In the genomic region with DNA sequence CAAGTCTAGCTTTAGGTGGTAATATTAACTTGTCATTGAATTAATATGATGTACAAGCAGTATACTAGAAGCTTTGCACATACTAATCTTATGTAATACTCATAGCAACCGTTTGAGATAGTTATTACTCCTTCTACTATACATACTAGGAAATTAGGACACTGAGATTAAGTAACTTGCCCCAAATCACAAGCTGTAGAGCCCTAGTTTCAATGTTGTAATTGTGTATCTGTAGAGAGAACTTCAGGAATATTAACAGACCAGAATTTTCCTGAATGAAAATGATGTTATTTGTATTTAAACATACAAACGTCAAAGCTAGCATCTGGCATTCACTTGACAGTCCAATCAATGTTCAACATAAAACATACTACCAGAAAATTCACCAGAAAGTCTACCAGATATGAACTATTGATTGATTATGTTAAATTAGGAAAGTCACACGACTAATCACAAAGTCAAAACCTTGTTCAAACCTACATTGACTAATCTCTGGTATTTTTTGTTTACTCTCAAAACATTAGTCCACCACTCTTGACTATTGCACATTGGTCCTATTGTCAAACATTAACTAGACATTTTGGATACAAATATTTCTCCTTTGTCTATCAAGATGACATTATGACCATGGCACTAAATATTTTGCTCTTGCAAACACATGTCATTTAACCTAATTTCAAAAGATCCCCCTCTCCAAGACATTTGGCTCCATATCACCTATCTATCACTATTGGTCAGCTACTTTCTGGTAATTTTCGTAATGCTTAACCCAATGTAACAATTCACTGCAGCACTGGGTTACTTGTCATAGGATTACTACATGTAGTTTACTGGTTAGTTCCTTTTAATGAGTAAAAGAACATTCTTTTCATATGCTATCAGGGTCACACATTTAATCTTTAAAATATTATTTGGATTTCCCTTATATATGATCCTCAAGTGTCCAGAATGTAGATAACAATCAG, we compare ENCODE assay signal across 19 cellular contexts.
DNase-seq lines count a peak whose midpoint lies in the region; ATAC-seq, FAIRE-seq and TF ChIP-seq lines count a peak whose summit lies in the region.
"Had no signal": no experiment of that assay in that cellular context is flagged by ENCODE, and none has a peak within 500 bp of the region (broad histone marks: within the 10 kb centered on the region; RNA-seq: fewer than 3 reads in every experiment).

No MANE protein-coding gene starts in this region.

- H3K4me2 ChIP-seq in A549, result no peak overlapping the region
- H3K4me2 ChIP-seq: BLaER1, GM23338 had no signal

- H3K9me3 Mint-ChIP-seq in naive thymus-derived CD8-positive, alpha-beta T cell, result no peaks in the 10 kb centered on the region
- H3K9me3 Mint-ChIP-seq in nephron progenitor cell, result no peaks in the 10 kb centered on the region
- H3K9me3 Mint-ChIP-seq: CD4-positive, alpha-beta memory T cell; GM23338 had no signal

- POLR2A ChIA-PET in A549 (lab: Yijun Ruan, JAX), result no interaction called here
- POLR2A ChIA-PET in naive thymus-derived CD8-positive, alpha-beta T cell (lab: Charles Lee), result no interaction called here

- H3K27ac ChIP-seq in A549, result no peak overlapping the region
- H3K27ac ChIP-seq in liver (ENCODE audit: low read depth in 1 of 2, low read length in 2 of 2), result no peak overlapping the region
- H3K27ac ChIP-seq: 22Rv1, BLaER1 had no signal

- H3K9me3 ChIP-seq in A549 (no peaks in the 10 kb centered on the region), liver (ENCODE audit: control insufficient read depth in 4 of 4, low read length in 3 of 4) (no peaks in the 10 kb centered on the region)
- H3K9me3 ChIP-seq: BLaER1 had no signal

- TF ChIP-seq CTCF in A549 (IDR thresholded peaks at IDR 0.05), result no peak
- no peak for TF ChIP-seq CTCF in liver (IDR thresholded peaks at IDR 0.05; ENCODE audit: low read depth, low read length, missing input control)
- no peak for TF ChIP-seq CTCF in nephron progenitor cell (IDR thresholded peaks at IDR 0.05)

- no peak overlapping the region for H3K4me3 ChIP-seq in A549
- no peak overlapping the region for H3K4me3 ChIP-seq in liver (ENCODE audit: low read depth in 1 of 3, low read length in 3 of 3)
- H3K4me3 ChIP-seq: BLaER1, GM23338 had no signal

- H3K4me1 ChIP-seq in A549, result no peaks in the 10 kb centered on the region
- H3K4me1 ChIP-seq in liver (ENCODE audit: control insufficient read depth in 4 of 4, insufficient read depth in 4 of 4, low read length in 3 of 4), result peaks cover 0 to 13% (median 11%) of the 10 kb centered on the region in 4 donors
- H3K4me1 ChIP-seq: BLaER1 had no signal

- FAIRE-seq in A549 (lab: Jason Lieb, UNC) (peak; percentile 91), GM19239 (lab: Jason Lieb, UNC) (peak; percentile 45), islet of Langerhans (lab: Jason Lieb, UNC) (peak; percentile 30)
- FAIRE-seq: GM12892, GM18507, H54 had no signal

- H3K27ac Mint-ChIP-seq in naive thymus-derived CD8-positive, alpha-beta T cell, result no peak overlapping the region
- H3K27ac Mint-ChIP-seq in nephron progenitor cell, result no peak overlapping the region
- H3K27ac Mint-ChIP-seq: CD14-positive monocyte; CD4-positive, alpha-beta memory T cell; GM23338 had no signal

- H3K9ac ChIP-seq in liver (ENCODE audit: low read depth in 1 of 2, low read length in 2 of 2), result no peak overlapping the region
- H3K9ac ChIP-seq: BLaER1 had no signal

- no peaks in the 10 kb centered on the region for H3K4me1 Mint-ChIP-seq in naive thymus-derived CD8-positive, alpha-beta T cell
- peaks cover 38% of the 10 kb centered on the region for H3K4me1 Mint-ChIP-seq in nephron progenitor cell
- H3K4me1 Mint-ChIP-seq: CD14-positive monocyte; CD4-positive, alpha-beta memory T cell had no signal

- ATAC-seq in A549, result no peak
- ATAC-seq in HG03159 (IDR thresholded peaks at IDR 0.05; ENCODE audit: unreplicated experiment), result no peak
- no peak for ATAC-seq in naive thymus-derived CD8-positive, alpha-beta T cell
- ATAC-seq: GM23338 had no signal

- TF ChIP-seq EP300 in A549 (IDR thresholded peaks at IDR 0.05), result no peak

- TF ChIP-seq RAD21 in A549 (conservative IDR thresholded peaks at IDR 0.05 in 1 of 2, IDR thresholded peaks at IDR 0.05 in 1 of 2) (no peak), liver (IDR thresholded peaks at IDR 0.05) (no peak)

- H3K36me3 ChIP-seq in liver (ENCODE audit: control insufficient read depth in 4 of 4, insufficient read depth in 3 of 4, low read depth in 1 of 4, low read length in 3 of 4), result no peaks in the 10 kb centered on the region
- H3K36me3 ChIP-seq: BLaER1 had no signal

- H3K27me3 ChIP-seq in liver (ENCODE audit: control insufficient read depth in 4 of 4, insufficient read depth in 4 of 4, low read length in 3 of 4), result peaks cover 0 to 4% (median 1%) of the 10 kb centered on the region in 4 donors

- CTCF ChIA-PET in A549 (lab: Yijun Ruan, JAX), result no interaction called here

- DNase-seq in A549 (ENCODE audit: low read depth in 1 of 2, low spot score in 1 of 2) (no peak), GM19239 (ENCODE audit: insufficient read length, low spot score) (no peak), nephron progenitor cell (no peak), NCI-H1105 treated with DMSO at 0.1 percent for 48 hours (lab: John Stamatoyannopoulos, UW) (no peak)
- no peak for DNase-seq in naive thymus-derived CD8-positive, alpha-beta T cell
- DNase-seq: Calu3; CD4-positive, alpha-beta memory T cell; GDM1; HCEC 1CT had no signal

- H3K27me3 Mint-ChIP-seq in naive thymus-derived CD8-positive, alpha-beta T cell, result no peaks in the 10 kb centered on the region
- H3K27me3 Mint-ChIP-seq in nephron progenitor cell (ENCODE audit: low read depth, poor library complexity), result peaks cover 3% of the 10 kb centered on the region
- H3K27me3 Mint-ChIP-seq: CD4-positive, alpha-beta memory T cell had no signal

- no peaks in the 10 kb centered on the region for H3K36me3 Mint-ChIP-seq in naive thymus-derived CD8-positive, alpha-beta T cell
- H3K36me3 Mint-ChIP-seq in nephron progenitor cell (ENCODE audit: low read depth), result peaks cover 24% of the 10 kb centered on the region
- H3K36me3 Mint-ChIP-seq: CD14-positive monocyte; CD4-positive, alpha-beta memory T cell had no signal

- 3% methylated on average over 4 of the region's 4 CpGs for WGBS in A549 (ENCODE audit: missing lambda C conversion rate)
- WGBS in liver, result 29% methylated on average over 4 of the region's 4 CpGs

- H3K4me3 Mint-ChIP-seq in naive thymus-derived CD8-positive, alpha-beta T cell, result no peak overlapping the region
- H3K4me3 Mint-ChIP-seq in nephron progenitor cell, result no peak overlapping the region
- H3K4me3 Mint-ChIP-seq: CD14-positive monocyte; CD4-positive, alpha-beta memory T cell; GM23338 had no signal

- TF ChIP-seq POLR2A in A549 (IDR thresholded peaks at IDR 0.05; ENCODE audit: low read length), result no peak

TF ChIP-seq in A549, 52 proteins besides CTCF, POLR2A, EP300 and RAD21 (continues in another document):
- no peak for TF ChIP-seq CEBPB (IDR thresholded peaks at IDR 0.05)
- TF ChIP-seq KDM5A (IDR thresholded peaks at IDR 0.05), result no peak
- TF ChIP-seq MAZ (IDR thresholded peaks at IDR 0.05; ENCODE audit: borderline replicate concordance, low read depth, low read length), result no peak
- TF ChIP-seq, protein P1, sequence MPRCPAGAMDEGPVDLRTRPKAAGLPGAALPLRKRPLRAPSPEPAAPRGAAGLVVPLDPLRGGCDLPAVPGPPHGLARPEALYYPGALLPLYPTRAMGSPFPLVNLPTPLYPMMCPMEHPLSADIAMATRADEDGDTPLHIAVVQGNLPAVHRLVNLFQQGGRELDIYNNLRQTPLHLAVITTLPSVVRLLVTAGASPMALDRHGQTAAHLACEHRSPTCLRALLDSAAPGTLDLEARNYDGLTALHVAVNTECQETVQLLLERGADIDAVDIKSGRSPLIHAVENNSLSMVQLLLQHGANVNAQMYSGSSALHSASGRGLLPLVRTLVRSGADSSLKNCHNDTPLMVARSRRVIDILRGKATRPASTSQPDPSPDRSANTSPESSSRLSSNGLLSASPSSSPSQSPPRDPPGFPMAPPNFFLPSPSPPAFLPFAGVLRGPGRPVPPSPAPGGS (IDR thresholded peaks at IDR 0.05), result no peak
- no peak for TF ChIP-seq EHMT2 (IDR thresholded peaks at IDR 0.05; ENCODE audit: low read depth)
- TF ChIP-seq HOXA7 (CRISPR knock-in tag; IDR thresholded peaks at IDR 0.05), result no peak
- TF ChIP-seq RFX5 (IDR thresholded peaks at IDR 0.05), result no peak

TF ChIP-seq in liver, 16 proteins besides CTCF, POLR2A, EP300 and RAD21 (continues in another document):
- TF ChIP-seq YY1 (IDR thresholded peaks at IDR 0.05), result no peak
- TF ChIP-seq NR2F2 (IDR thresholded peaks at IDR 0.05), result no peak
- no peak for TF ChIP-seq HNF4G (IDR thresholded peaks at IDR 0.05)
- TF ChIP-seq, protein P2, sequence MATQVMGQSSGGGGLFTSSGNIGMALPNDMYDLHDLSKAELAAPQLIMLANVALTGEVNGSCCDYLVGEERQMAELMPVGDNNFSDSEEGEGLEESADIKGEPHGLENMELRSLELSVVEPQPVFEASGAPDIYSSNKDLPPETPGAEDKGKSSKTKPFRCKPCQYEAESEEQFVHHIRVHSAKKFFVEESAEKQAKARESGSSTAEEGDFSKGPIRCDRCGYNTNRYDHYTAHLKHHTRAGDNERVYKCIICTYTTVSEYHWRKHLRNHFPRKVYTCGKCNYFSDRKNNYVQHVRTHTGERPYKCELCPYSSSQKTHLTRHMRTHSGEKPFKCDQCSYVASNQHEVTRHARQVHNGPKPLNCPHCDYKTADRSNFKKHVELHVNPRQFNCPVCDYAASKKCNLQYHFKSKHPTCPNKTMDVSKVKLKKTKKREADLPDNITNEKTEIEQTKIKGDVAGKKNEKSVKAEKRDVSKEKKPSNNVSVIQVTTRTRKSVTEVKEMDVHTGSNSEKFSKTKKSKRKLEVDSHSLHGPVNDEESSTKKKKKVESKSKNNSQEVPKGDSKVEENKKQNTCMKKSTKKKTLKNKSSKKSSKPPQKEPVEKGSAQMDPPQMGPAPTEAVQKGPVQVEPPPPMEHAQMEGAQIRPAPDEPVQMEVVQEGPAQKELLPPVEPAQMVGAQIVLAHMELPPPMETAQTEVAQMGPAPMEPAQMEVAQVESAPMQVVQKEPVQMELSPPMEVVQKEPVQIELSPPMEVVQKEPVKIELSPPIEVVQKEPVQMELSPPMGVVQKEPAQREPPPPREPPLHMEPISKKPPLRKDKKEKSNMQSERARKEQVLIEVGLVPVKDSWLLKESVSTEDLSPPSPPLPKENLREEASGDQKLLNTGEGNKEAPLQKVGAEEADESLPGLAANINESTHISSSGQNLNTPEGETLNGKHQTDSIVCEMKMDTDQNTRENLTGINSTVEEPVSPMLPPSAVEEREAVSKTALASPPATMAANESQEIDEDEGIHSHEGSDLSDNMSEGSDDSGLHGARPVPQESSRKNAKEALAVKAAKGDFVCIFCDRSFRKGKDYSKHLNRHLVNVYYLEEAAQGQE (IDR thresholded peaks at IDR 0.05), result no peak
- TF ChIP-seq HNF4A (conservative IDR thresholded peaks at IDR 0.05), result peak; percentile 27 to 31
- no peak for TF ChIP-seq EGR1 (IDR thresholded peaks at IDR 0.05; ENCODE audit: low read depth in 2 of 2)
- TF ChIP-seq FOXA1 (IDR thresholded peaks at IDR 0.05), result no peak
- no peak for TF ChIP-seq TAF1 (conservative IDR thresholded peaks at IDR 0.05)
- TF ChIP-seq, protein P3, sequence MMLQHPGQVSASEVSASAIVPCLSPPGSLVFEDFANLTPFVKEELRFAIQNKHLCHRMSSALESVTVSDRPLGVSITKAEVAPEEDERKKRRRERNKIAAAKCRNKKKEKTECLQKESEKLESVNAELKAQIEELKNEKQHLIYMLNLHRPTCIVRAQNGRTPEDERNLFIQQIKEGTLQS (IDR thresholded peaks at IDR 0.05), result no peak
